In genomic region chr5:141849371-141850182, GRCh38 we compare ENCODE assay signal across 8 cellular contexts. TPM values are rescaled to one million over a fixed set of nuclear protein-coding genes. Genes with fewer than 3 reads are reported as not detected.
DNase-seq lines count a peak whose midpoint lies in the region; ATAC-seq and TF ChIP-seq lines count a peak whose summit lies in the region.

No MANE protein-coding gene starts in this region.

- peak overlapping the region; percentile 82 for H3K4me3 ChIP-seq in coronary artery

- TF ChIP-seq CTCF in 22Rv1 (IDR thresholded peaks at IDR 0.05), result no peak
- no peak for TF ChIP-seq CTCF in coronary artery (IDR thresholded peaks at IDR 0.05)

- ATAC-seq in GM18517 (IDR thresholded peaks at IDR 0.05; ENCODE audit: unreplicated experiment), result peak; percentile 71
- ATAC-seq in HG03064 (IDR thresholded peaks at IDR 0.05; ENCODE audit: low read depth, unreplicated experiment), result peak; percentile 70
- peak; percentile 92 for ATAC-seq in left lobe of liver

- H3K27ac ChIP-seq in 22Rv1 (peak overlapping the region; percentile 100), coronary artery (peak overlapping the region; percentile 91 to 93)

- DNase-seq in NCI-H2227 treated with DMSO at 0.1 percent for 48 hours (lab: John Stamatoyannopoulos, UW) (peak; percentile 74), coronary artery (ENCODE audit: low spot score) (peak; percentile 92), left lobe of liver (ENCODE audit: low spot score) (peak; percentile 93)
- peak; percentile 72 for DNase-seq in activated CD4-positive, alpha-beta T cell treated with anti-CD3 and anti-CD28 coated beads for 48 hours
- DNase-seq in stimulated activated CD4-positive, alpha-beta T cell treated with anti-CD3 and anti-CD28 coated beads, Interleukin-2, amount 100 ng/mL, for 24 hours, result peak; percentile 72 to 80

RNA-seq across cellular contexts. Expression of gene PCDH1, which starts 28.6 kb away (rescaled TPM):
- total RNA-seq in left lobe of liver, result 33.2 TPM

Comparison
In these comparisons a context has a peak if more than half of its experiments do, and no peak if none do; other contexts are left out.
1. Peak in every context shown above with its lines: DNase-seq, ATAC-seq, H3K4me3 ChIP-seq and H3K27ac ChIP-seq.